20 cellular contexts compared by ENCODE assay signal in the genomic region with DNA sequence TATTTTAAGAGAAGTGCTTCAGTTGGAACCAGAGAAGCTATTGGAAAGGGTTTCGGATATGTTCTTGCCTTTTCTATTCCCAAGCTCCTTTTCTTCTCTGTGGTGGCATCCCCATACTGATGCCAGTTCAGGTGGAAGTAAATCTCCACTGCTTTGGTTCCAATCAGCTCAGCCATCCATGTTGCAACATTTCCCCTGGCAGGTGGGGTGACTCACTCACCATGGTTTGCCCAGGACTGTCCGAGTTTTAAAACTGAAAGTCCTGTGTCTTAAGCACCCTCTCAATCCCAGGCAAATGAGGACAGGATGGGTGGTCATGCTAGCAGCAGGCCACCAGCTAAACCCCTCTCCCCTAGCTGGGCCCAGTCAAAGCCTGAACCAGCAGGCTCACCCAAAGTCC. TPM values are rescaled to one million over a fixed set of nuclear protein-coding genes. Genes with fewer than 3 reads are reported as not detected.
A peak's percentile ranks its signal among the peaks of the same experiment; 100 is the strongest.
DNase-seq lines count a peak whose midpoint lies in the region; ATAC-seq and TF ChIP-seq lines count a peak whose summit lies in the region.
"Had no signal": no experiment of that assay in that cellular context is flagged by ENCODE, and none has a peak within 500 bp of the region (broad histone marks: within the 10 kb centered on the region; RNA-seq: fewer than 3 reads in every experiment).

No MANE protein-coding gene starts in this region.

- no peak overlapping the region for H3K27ac ChIP-seq in PC-9
- H3K27ac ChIP-seq in mammary epithelial cell (ENCODE audit: insufficient read depth, low read depth, low read length) = no peak overlapping the region
- H3K27ac ChIP-seq in gastrocnemius medialis = peak overlapping the region in 1 of 4 donors; percentile 64
- H3K27ac ChIP-seq in mesenchymal stem cell (ENCODE audit: low read length, poor library complexity, severe bottlenecking) = no peak overlapping the region
- H3K27ac ChIP-seq: GM23248 had no signal

- peak overlapping the region; percentile 38; the same call in 1 of the 2 replicates for H3K4me2 ChIP-seq in PC-9
- H3K4me2 ChIP-seq in mammary epithelial cell (ENCODE audit: insufficient read depth, low read depth, low read length) = peak overlapping the region; percentile 34
- H3K4me2 ChIP-seq in mesenchymal stem cell (ENCODE audit: low read length, poor library complexity, severe bottlenecking) = no peak overlapping the region

- H2BK15ac ChIP-seq in mesenchymal stem cell (ENCODE audit: low read depth, poor library complexity, severe bottlenecking) = no peak overlapping the region

- H3K9ac ChIP-seq in mammary epithelial cell (ENCODE audit: insufficient read depth, low read length) (no peak overlapping the region), mesenchymal stem cell (ENCODE audit: low read length) (no peak overlapping the region)
- H3K9ac ChIP-seq: GM23248 had no signal

- no peaks in the 10 kb centered on the region for H3K4me1 ChIP-seq in PC-9 (replicated peaks; ENCODE audit: insufficient read depth)
- no peaks in the 10 kb centered on the region for H3K4me1 ChIP-seq in mammary epithelial cell (ENCODE audit: insufficient read depth, low read length)
- peaks cover 0 to 18% of the 10 kb centered on the region in 2 donors for H3K4me1 ChIP-seq in gastrocnemius medialis
- H3K4me1 ChIP-seq in mesenchymal stem cell (ENCODE audit: control insufficient read depth, insufficient read depth, low read depth, low read length) = no peaks in the 10 kb centered on the region

- no peaks in the 10 kb centered on the region for H3K36me3 ChIP-seq in PC-9 (ENCODE audit: low read depth)
- no peaks in the 10 kb centered on the region for H3K36me3 ChIP-seq in mammary epithelial cell (ENCODE audit: insufficient read depth, low read length)
- no peaks in the 10 kb centered on the region for H3K36me3 ChIP-seq in gastrocnemius medialis
- H3K36me3 ChIP-seq in mesenchymal stem cell (ENCODE audit: control insufficient read depth in 1 of 2, insufficient read depth in 2 of 2, low read depth in 1 of 2, low read length in 2 of 2) = no peaks in the 10 kb centered on the region

- DNase-seq in PC-9 (no peak), mammary epithelial cell (peak; percentile 26), kidney tubule cell (ENCODE audit: low spot score) (peak; percentile 45), gastrocnemius medialis (peak in 1 of 2 donors; percentile 42), D341Med (ENCODE audit: low spot score) (no peak), mesenchymal stem cell (no peak), KBM-7 (no peak), T-helper 2 cell (no peak)
- DNase-seq: ACHN, GF-D8, GM23248, HCEC 1CT, NCI-H1417, NCI-H187 treated with DMSO at 0.1 percent for 48 hours, NCI-H2227 treated with DMSO at 0.1 percent for 48 hours, NCI-H510A treated with DMSO at 0.1 percent for 48 hours, NCI-H774, OCI-M1, RPMI8226 had no signal

- no peaks in the 10 kb centered on the region for H3K9me2 ChIP-seq in PC-9 (ENCODE audit: insufficient read depth)

- H3K79me1 ChIP-seq in mesenchymal stem cell (replicated peaks; ENCODE audit: low read length, poor library complexity, severe bottlenecking) = no peaks in the 10 kb centered on the region

- CTCF ChIA-PET in PC-9 (lab: Charles Lee) = no interaction called here
- CTCF ChIA-PET in mammary epithelial cell (lab: Charles Lee; ENCODE audit: low non-redundant PET) = no interaction called here

- H3K27me3 ChIP-seq in PC-9 (ENCODE audit: insufficient read depth, low read depth) (peaks cover 16% of the 10 kb centered on the region), mammary epithelial cell (ENCODE audit: insufficient read depth, low read length) (no peaks in the 10 kb centered on the region), gastrocnemius medialis (no peaks in the 10 kb centered on the region), mesenchymal stem cell (ENCODE audit: control insufficient read depth in 1 of 2, insufficient read depth in 1 of 2, low read length in 2 of 2) (peaks cover 0 to 49% of the 10 kb centered on the region in 2 experiments)

- TF ChIP-seq POLR2A in gastrocnemius medialis (IDR thresholded peaks at IDR 0.05) = no peak

- H2AK5ac ChIP-seq in mesenchymal stem cell (ENCODE audit: low read length, severe bottlenecking) = no peak overlapping the region

- no peaks in the 10 kb centered on the region for H3K79me2 ChIP-seq in PC-9 (ENCODE audit: low read depth)
- no peaks in the 10 kb centered on the region for H3K79me2 ChIP-seq in mammary epithelial cell (ENCODE audit: insufficient read depth, low read length)

- no peak overlapping the region for H3K18ac ChIP-seq in mesenchymal stem cell (ENCODE audit: low read depth in 1 of 2, low read length in 2 of 2)

- no peak overlapping the region for H2BK120ac ChIP-seq in mesenchymal stem cell (ENCODE audit: low read depth, low read length)

- H3K4ac ChIP-seq in mesenchymal stem cell (ENCODE audit: low read depth in 1 of 2, low read length in 2 of 2) = no peak overlapping the region

- intact Hi-C loops in PC-9 (cut with micrococcal nuclease; ENCODE audit: unreplicated experiment) (no loop called here), mammary epithelial cell (cut with micrococcal nuclease) (no loop called here), gastrocnemius medialis (cut with DNase I; ENCODE audit: low total_unique reads) (loop anchor here (1.0 kb wide), 1 partner anchor 32 kb away; no protein-coding TSS in a partner anchor)

- H3K23ac ChIP-seq in mesenchymal stem cell (ENCODE audit: low read length in 2 of 2) = no peak overlapping the region

- H4K91ac ChIP-seq in mesenchymal stem cell (ENCODE audit: low read length) = no peak overlapping the region

- no peak overlapping the region for H2AFZ ChIP-seq in PC-9
- no peak overlapping the region for H2AFZ ChIP-seq in mammary epithelial cell (ENCODE audit: low read depth, low read length)
- H2AFZ ChIP-seq in mesenchymal stem cell (ENCODE audit: low read depth, low read length) = no peak overlapping the region
- H2AFZ ChIP-seq: GM23248 had no signal

- WGBS in mammary epithelial cell (ENCODE audit: low coverage, missing lambda C conversion rate) = 64% methylated on average over 2 of the region's 2 CpGs
- WGBS in mesenchymal stem cell = 95% methylated on average over 2 of the region's 2 CpGs

- no peaks in the 10 kb centered on the region for H4K20me1 ChIP-seq in PC-9 (ENCODE audit: insufficient read depth)
- H4K20me1 ChIP-seq in mammary epithelial cell (ENCODE audit: insufficient read depth, low read length) = no peaks in the 10 kb centered on the region

- H3K4me3 ChIP-seq in PC-9 = no peak overlapping the region
- no peak overlapping the region for H3K4me3 ChIP-seq in mammary epithelial cell (replicated peaks in 1 of 3; ENCODE audit: insufficient read depth in 1 of 3, low read depth in 2 of 3, low read length in 3 of 3)
- H3K4me3 ChIP-seq in gastrocnemius medialis = no peak overlapping the region
- H3K4me3 ChIP-seq in mesenchymal stem cell (ENCODE audit: insufficient read depth in 1 of 2, low read depth in 1 of 2, low read length in 2 of 2) = no peak overlapping the region
- H3K4me3 ChIP-seq: GM23248, K562 had no signal

- H2BK5ac ChIP-seq in mesenchymal stem cell (ENCODE audit: low read depth, low read length, poor library complexity, severe bottlenecking) = no peak overlapping the region

- BruUV-seq in PC-9 (replicated peaks; lab: Mats Ljungman, UMichigan) = no TSS peak
- BruUV-seq in mammary epithelial cell (replicated peaks; lab: Mats Ljungman, UMichigan) = no TSS peak

- POLR2A ChIA-PET in PC-9 (lab: Charles Lee; ENCODE audit: unreplicated experiment) = no interaction called here

- H2BK12ac ChIP-seq in mesenchymal stem cell (ENCODE audit: low read length in 2 of 2) = no peak overlapping the region

- dilution Hi-C loops in mammary epithelial cell (cut with HindIII; ENCODE audit: low sequenced_read_pairs) = no loop called here

- no peak overlapping the region for H4K8ac ChIP-seq in mesenchymal stem cell (ENCODE audit: low read length)

- in situ Hi-C loops in mammary epithelial cell (cut with MboI; ENCODE audit: low sequenced_read_pairs in 2 of 2) = no loop called here
- in situ Hi-C loops in gastrocnemius medialis (cut with MboI; ENCODE audit: low sequenced_read_pairs in 4 of 4) = no loop called here
- in situ Hi-C loops in KBM-7 (cut with MboI; ENCODE audit: low pct_unique_long_range_greater_than_20kb, low sequenced_read_pairs) = no loop called here

- no peaks in the 10 kb centered on the region for H3F3A ChIP-seq in PC-9 (ENCODE audit: insufficient read depth, low read depth)

- H3K9me3 ChIP-seq in PC-9 (ENCODE audit: insufficient read depth, low read depth) (no peaks in the 10 kb centered on the region), mammary epithelial cell (replicated peaks; ENCODE audit: insufficient read depth, low read length) (no peaks in the 10 kb centered on the region), gastrocnemius medialis (no peaks in the 10 kb centered on the region), mesenchymal stem cell (ENCODE audit: control insufficient read depth, low read length) (no peaks in the 10 kb centered on the region)

- TF ChIP-seq CTCF in PC-9 (conservative IDR thresholded peaks at IDR 0.05) (no peak), mammary epithelial cell (conservative IDR thresholded peaks at IDR 0.05 in 1 of 2, IDR thresholded peaks at IDR 0.05 in 1 of 2; ENCODE audit: extremely low read depth in 1 of 2, insufficient read depth in 1 of 2, low read depth in 1 of 2, low read length in 2 of 2) (no peak), gastrocnemius medialis (IDR thresholded peaks at IDR 0.05 in 4 of 5, conservative IDR thresholded peaks at IDR 0.05 in 1 of 5) (no peak)

- peak; percentile 74 to 90 for ATAC-seq in gastrocnemius medialis
- ATAC-seq: K562 had no signal

- H3K14ac ChIP-seq in mesenchymal stem cell (ENCODE audit: low read length in 2 of 2) = no peak overlapping the region

RNA-seq across cellular contexts. Expression of a gene that starts 15.1 kb away (rescaled TPM):
- total RNA-seq in PC-9 (2021) = not detected in 2 replicates
- total RNA-seq in mammary epithelial cell = under 1 TPM in 1 of 2 donors, not detected in 1; under 0.01 TPM
- not detected for polyA plus RNA-seq in mammary epithelial cell
- polyA minus RNA-seq in mammary epithelial cell = not detected
- 1 to 10 TPM; 2.5 to 8.5 (median 4.6) TPM for total RNA-seq in gastrocnemius medialis
- polyA plus RNA-seq in mesenchymal stem cell (2013, experiment 1 of 2) = 0.08 TPM
- polyA plus RNA-seq in mesenchymal stem cell (2013, experiment 2 of 2) = 0.10 TPM
- total RNA-seq: GM23248, K562 had no signal
- polyA plus RNA-seq: GM23248, K562 had no signal

Comparison
In these comparisons a context has a peak if more than half of its experiments do, and no peak if none do; other contexts are left out.
1. DNase-seq: peak in mammary epithelial cell (single experiment) and kidney tubule cell (single experiment); none in PC-9 (0 of 2), D341Med (single experiment), mesenchymal stem cell (single experiment), KBM-7 (single experiment) and T-helper 2 cell (0 of 5).